9 cellular contexts compared by ENCODE assay signal in genomic region chr1:235067396-235068154, GRCh38.
A peak's percentile ranks its signal among the peaks of the same experiment; 100 is the strongest.
DNase-seq lines count a peak whose midpoint lies in the region; ATAC-seq and TF ChIP-seq lines count a peak whose summit lies in the region.
"Had no signal": no experiment of that assay in that cellular context is flagged by ENCODE, and none has a peak within 500 bp of the region (broad histone marks: within the 10 kb centered on the region; RNA-seq: fewer than 3 reads in every experiment).

No MANE protein-coding gene starts in this region.

- no peaks in the 10 kb centered on the region for H3K9me3 ChIP-seq in muscle layer of duodenum (ENCODE audit: control insufficient read depth in 1 of 2, low read length in 2 of 2)

- H3K27ac ChIP-seq in muscle layer of duodenum (ENCODE audit: low read length): peak overlapping the region; percentile 88

- H3K4me1 ChIP-seq in muscle layer of duodenum (ENCODE audit: control insufficient read depth in 1 of 2, insufficient read depth in 2 of 2, low read length in 2 of 2): peaks cover 14 to 15% of the 10 kb centered on the region in 2 donors

- H3K4me3 ChIP-seq in epithelial cell of esophagus (ENCODE audit: low read length): no peak overlapping the region
- peak overlapping the region in 1 of 2 donors; percentile 10 for H3K4me3 ChIP-seq in muscle layer of duodenum (ENCODE audit: low read depth in 1 of 2, low read length in 2 of 2)

- no peaks in the 10 kb centered on the region for H3K36me3 ChIP-seq in muscle layer of duodenum (ENCODE audit: control insufficient read depth in 1 of 2, insufficient read depth in 2 of 2, low read length in 2 of 2)

- TF ChIP-seq CTCF in epithelial cell of esophagus (IDR thresholded peaks at IDR 0.05; ENCODE audit: insufficient read depth, low read depth, low read length, missing control alignments): no peak

- DNase-seq in stimulated activated CD4-positive, alpha-beta T cell treated with anti-CD3 and anti-CD28 coated beads, Interleukin-2, amount 100 ng/mL, for 4 hours (ENCODE audit: low read depth): peak; percentile 14
- no peak for DNase-seq in stimulated activated CD4-positive, alpha-beta T cell treated with anti-CD3 and anti-CD28 coated beads, Interleukin-12 subunit alpha, Interleukin-12 subunit beta, amount 100 ng/mL, for 4 hours
- DNase-seq in OCI-M1 (lab: John Stamatoyannopoulos, UW) (peak; percentile 81), epithelial cell of esophagus (ENCODE audit: low read depth) (peak; percentile 100)
- DNase-seq in activated naive CD4-positive, alpha-beta T cell treated with Interleukin-2 at 50 U/mL for 16 hours: no peak
- DNase-seq: activated naive CD8-positive, alpha-beta T cell treated with anti-CD3 and anti-CD28 coated beads, Interleukin-2, amount 10 ng/mL, durations not matched to agents 7 days and 5 days had no signal

- H3K27me3 ChIP-seq in muscle layer of duodenum (ENCODE audit: low read depth, low read length): no peaks in the 10 kb centered on the region

- no peak for ATAC-seq in HG02798 (IDR thresholded peaks at IDR 0.05; ENCODE audit: poor library complexity, unreplicated experiment)
- no peak for ATAC-seq in HG02610 (IDR thresholded peaks at IDR 0.05; ENCODE audit: unreplicated experiment)

Comparison
In these comparisons a context has a peak if more than half of its experiments do, and no peak if none do; other contexts are left out.
1. DNase-seq: peak in stimulated activated CD4-positive, alpha-beta T cell treated with anti-CD3 and anti-CD28 coated beads, Interleukin-2, amount 100 ng/mL, for 4 hours (single experiment), OCI-M1 (single experiment) and epithelial cell of esophagus (single experiment); none in stimulated activated CD4-positive, alpha-beta T cell treated with anti-CD3 and anti-CD28 coated beads, Interleukin-12 subunit alpha, Interleukin-12 subunit beta, amount 100 ng/mL, for 4 hours (single experiment) and activated naive CD4-positive, alpha-beta T cell treated with Interleukin-2 at 50 U/mL for 16 hours (single experiment).